8 cellular contexts compared by ENCODE assay signal in genomic region chrX:48683411-48683982, GRCh38. TPM values are rescaled to one million over a fixed set of nuclear protein-coding genes. Genes with fewer than 3 reads are reported as not detected.
DNase-seq lines count a peak whose midpoint lies in the region; ATAC-seq, FAIRE-seq and TF ChIP-seq lines count a peak whose summit lies in the region.

Gene WAS (plus strand): TSS chrX:48683799. CDS start chrX:48683854, 55 bp downstream.

- DNase-seq in T-helper 9 cell (peak; percentile 7), Right ventricle myocardium superior (peak; percentile 58), H54 (ENCODE audit: insufficient read length, low spot score) (no peak), iPS-NIHi11 (ENCODE audit: low spot score) (no peak)
- peak; percentile 54 for DNase-seq in stimulated activated naive CD8-positive, alpha-beta T cell treated with anti-CD3 and anti-CD28 coated beads, Interleukin-15, Interleukin-2, amounts not matched to agents 100 U/mL and 50 U/mL, for 24 hours
- DNase-seq in effector CD4-positive, alpha-beta T cell = no peak

- ATAC-seq in GM18517 (IDR thresholded peaks at IDR 0.05; ENCODE audit: unreplicated experiment) = peak; percentile 55
- ATAC-seq in HG02885 (IDR thresholded peaks at IDR 0.05; ENCODE audit: poor library complexity, unreplicated experiment) = peak; percentile 76
- peak; percentile 59 for ATAC-seq in Right ventricle myocardium superior (ENCODE audit: poor library complexity)
- ATAC-seq in stimulated activated naive CD8-positive, alpha-beta T cell treated with anti-CD3 and anti-CD28 coated beads, Interleukin-15, Interleukin-2, amounts not matched to agents 100 U/mL and 50 U/mL, for 24 hours = peak; percentile 82

- no peak for FAIRE-seq in H54 (lab: Jason Lieb, UNC)

- intact Hi-C loops in Right ventricle myocardium superior (cut with DNase I) = no loop called here

- TF ChIP-seq POLR2A in H54 (IDR thresholded peaks at IDR 0.05; ENCODE audit: low read depth, low read length) = no peak

RNA-seq across cellular contexts. Expression of gene WAS, which starts in this region (rescaled TPM):
- total RNA-seq in Right ventricle myocardium superior = 4.0 TPM

Comparison
In these comparisons a context has a peak if more than half of its experiments do, and no peak if none do; other contexts are left out.
1. DNase-seq: peak in T-helper 9 cell (single experiment), Right ventricle myocardium superior (single experiment) and stimulated activated naive CD8-positive, alpha-beta T cell treated with anti-CD3 and anti-CD28 coated beads, Interleukin-15, Interleukin-2, amounts not matched to agents 100 U/mL and 50 U/mL, for 24 hours (single experiment); none in H54 (single experiment), iPS-NIHi11 (single experiment) and effector CD4-positive, alpha-beta T cell (single experiment).
2. Peak in every context shown above with its lines, with median percentiles within 50 percentile points of each other: ATAC-seq.